In the genomic region with DNA sequence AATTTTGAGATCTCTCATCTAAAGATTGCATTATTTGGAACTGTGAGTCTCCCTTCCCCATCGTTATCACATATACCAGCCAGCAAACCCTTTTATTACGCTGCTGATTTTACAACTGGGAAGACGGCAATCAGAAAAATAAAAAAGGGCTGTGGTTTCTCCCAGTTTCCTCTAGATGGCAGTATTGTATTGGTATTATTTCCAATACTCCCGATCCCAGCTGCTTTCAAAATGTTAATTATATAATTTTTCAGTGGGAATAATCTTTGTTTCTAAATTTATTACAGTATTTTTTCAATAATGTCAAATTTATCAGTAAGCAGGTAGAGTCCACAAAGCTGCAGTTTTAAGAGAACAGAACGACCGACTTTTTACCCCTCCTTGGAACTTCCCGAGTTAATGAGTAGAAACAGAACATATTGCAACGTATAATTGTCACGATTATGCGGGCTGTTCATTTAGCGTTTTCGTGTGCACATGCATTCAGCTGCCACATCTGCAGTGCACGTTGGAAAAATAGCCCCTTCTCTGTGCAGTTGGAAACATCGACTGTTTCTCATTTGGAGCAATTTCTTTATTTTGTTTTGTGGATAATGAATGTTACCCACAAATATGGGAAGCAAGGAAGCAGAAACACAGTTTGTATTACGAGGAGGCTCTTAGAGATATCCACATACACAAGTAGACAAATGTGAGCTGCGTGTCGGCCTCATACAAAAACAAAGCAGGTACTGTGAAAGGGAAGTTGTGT, we compare ENCODE assay signal across 7 cellular contexts.
DNase-seq lines count a peak whose midpoint lies in the region; ATAC-seq, FAIRE-seq and TF ChIP-seq lines count a peak whose summit lies in the region.

No MANE protein-coding gene starts in this region.

- H2BK15ac ChIP-seq in neuronal stem cell (ENCODE audit: low read length) = no peak overlapping the region

- H2BK120ac ChIP-seq in neuronal stem cell (ENCODE audit: low read depth, low read length) = no peak overlapping the region

- H3K9ac ChIP-seq in endothelial cell of umbilical vein (replicated peaks; ENCODE audit: extremely low read depth, insufficient read depth, low read length) (no peak overlapping the region), neuronal stem cell (ENCODE audit: low read depth, low read length, poor library complexity) (no peak overlapping the region)

- H3K18ac ChIP-seq in neuronal stem cell (ENCODE audit: low read length) = no peak overlapping the region

- H3K79me1 ChIP-seq in neuronal stem cell (ENCODE audit: low read depth, low read length) = no peaks in the 10 kb centered on the region

- BruUV-seq in endothelial cell of umbilical vein (replicated peaks; lab: Mats Ljungman, UMichigan) = no TSS peak

- H3K9me3 ChIP-seq in Peyer's patch = no peaks in the 10 kb centered on the region
- H3K9me3 ChIP-seq in endothelial cell of umbilical vein (replicated peaks; ENCODE audit: control insufficient read depth, insufficient read depth, low read length) = no peaks in the 10 kb centered on the region
- H3K9me3 ChIP-seq in neuronal stem cell (replicated peaks in 1 of 2; ENCODE audit: control insufficient read depth in 2 of 2, insufficient read depth in 1 of 2, low read depth in 1 of 2, low read length in 2 of 2) = no peaks in the 10 kb centered on the region

- H3K27me3 ChIP-seq in HL-60 (ENCODE audit: insufficient read depth, poor library complexity, severe bottlenecking) (peaks cover 6% of the 10 kb centered on the region), Peyer's patch (no peaks in the 10 kb centered on the region), endothelial cell of umbilical vein (ENCODE audit: control insufficient read depth in 2 of 2, insufficient read depth in 2 of 2, low read length in 2 of 2) (peaks cover 3 to 9% of the 10 kb centered on the region in 2 experiments), neuronal stem cell (ENCODE audit: control insufficient read depth in 3 of 3, insufficient read depth in 3 of 3, low read depth in 1 of 3, low read length in 3 of 3) (peaks cover 0 to 4% (median 2%) of the 10 kb centered on the region in 3 experiments)

- H3K4me2 ChIP-seq in endothelial cell of umbilical vein (ENCODE audit: insufficient read depth, low read length) (no peak overlapping the region), neuronal stem cell (ENCODE audit: insufficient read depth, low read length, poor library complexity, severe bottlenecking) (no peak overlapping the region)

- no peak overlapping the region for H3K14ac ChIP-seq in neuronal stem cell (ENCODE audit: low read length)

- H2AK5ac ChIP-seq in neuronal stem cell (ENCODE audit: low read depth, low read length) = no peak overlapping the region

- no peaks in the 10 kb centered on the region for H3K9me1 ChIP-seq in endothelial cell of umbilical vein (replicated peaks; ENCODE audit: control insufficient read depth, extremely low read depth, insufficient read depth, low read length)

- peak; percentile 18 for DNase-seq in ELF-1 (ENCODE audit: low read depth, low spot score)
- DNase-seq in HL-60 (ENCODE audit: low read depth in 1 of 2, low spot score in 1 of 2) = peak in 1 of 2 experiments; percentile 7
- no peak for DNase-seq in Peyer's patch
- DNase-seq in endothelial cell of umbilical vein (ENCODE audit: low read depth, low spot score) = peak; percentile 24
- DNase-seq in neuronal stem cell (ENCODE audit: low spot score) = peak; percentile 23
- DNase-seq in NK-92 treated with Interleukin-12 subunit alpha and Interleukin-12 subunit beta, amount 100 ng/mL, for 24 hours (lab: John Stamatoyannopoulos, UW) = no peak

- H3K4me1 ChIP-seq in Peyer's patch (no peaks in the 10 kb centered on the region), endothelial cell of umbilical vein (ENCODE audit: control insufficient read depth, extremely low read depth, insufficient read depth, low read length) (no peaks in the 10 kb centered on the region), neuronal stem cell (ENCODE audit: control insufficient read depth in 2 of 2, insufficient read depth in 1 of 2, low read depth in 1 of 2, low read length in 2 of 2) (peaks cover 2 to 5% of the 10 kb centered on the region in 2 donors)

- H3K4ac ChIP-seq in neuronal stem cell (ENCODE audit: low read length) = no peak overlapping the region

- no peaks in the 10 kb centered on the region for H4K20me1 ChIP-seq in endothelial cell of umbilical vein (replicated peaks; ENCODE audit: control insufficient read depth, extremely low read depth, insufficient read depth, low read length)

- dilution Hi-C loops in endothelial cell of umbilical vein (cut with MboI; ENCODE audit: extremely low pct_ligation_motif_present, low sequenced_read_pairs) = no loop called here

- intact Hi-C loops in endothelial cell of umbilical vein (cut with micrococcal nuclease) = loop anchor here (2.0 kb wide), 1 partner anchor 270 kb away; no protein-coding TSS in a partner anchor

- no peak overlapping the region for H3K27ac ChIP-seq in HL-60 (replicated peaks)
- no peak overlapping the region for H3K27ac ChIP-seq in Peyer's patch
- H3K27ac ChIP-seq in endothelial cell of umbilical vein (ENCODE audit: insufficient read depth, low read depth, low read length) = no peak overlapping the region
- no peak overlapping the region for H3K27ac ChIP-seq in neuronal stem cell (replicated peaks; ENCODE audit: low read length)

- no peak overlapping the region for H2BK12ac ChIP-seq in neuronal stem cell (ENCODE audit: low read length)

- H3K4me3 ChIP-seq in HL-60 (replicated peaks; ENCODE audit: insufficient read depth, low read length) (no peak overlapping the region), Peyer's patch (peak overlapping the region in 3 of 4 donors; percentile 4 to 33 (median 26)), endothelial cell of umbilical vein (replicated peaks in 1 of 3; ENCODE audit: insufficient read depth in 1 of 3, low read depth in 1 of 3, low read length in 3 of 3) (no peak overlapping the region), neuronal stem cell (ENCODE audit: low read length in 2 of 2) (no peak overlapping the region)

- TF ChIP-seq CTCF in HL-60 (IDR thresholded peaks at IDR 0.05; ENCODE audit: insufficient read depth, low read length) (peak; percentile 51), Peyer's patch (IDR thresholded peaks at IDR 0.05) (peak; percentile 50 to 85 (median 80)), endothelial cell of umbilical vein (IDR thresholded peaks at IDR 0.05; ENCODE audit: extremely low read depth in 1 of 2, insufficient read depth in 1 of 2, low read depth in 1 of 2, low read length in 2 of 2) (peak; percentile 37 to 46)

- ATAC-seq in HG03196 (IDR thresholded peaks at IDR 0.05; ENCODE audit: unreplicated experiment) = no peak

- no peaks in the 10 kb centered on the region for H3K79me2 ChIP-seq in endothelial cell of umbilical vein (ENCODE audit: control insufficient read depth, insufficient read depth, low read length)

- no peak overlapping the region for H4K91ac ChIP-seq in neuronal stem cell (ENCODE audit: low read depth, low read length, poor library complexity)

- H3K36me3 ChIP-seq in Peyer's patch (no peaks in the 10 kb centered on the region), endothelial cell of umbilical vein (ENCODE audit: control insufficient read depth in 2 of 2, extremely low read depth in 1 of 2, insufficient read depth in 2 of 2, low read length in 2 of 2) (no peaks in the 10 kb centered on the region), neuronal stem cell (replicated peaks in 1 of 2; ENCODE audit: control insufficient read depth in 2 of 2, insufficient read depth in 2 of 2, low read length in 2 of 2) (no peaks in the 10 kb centered on the region)

- FAIRE-seq in endothelial cell of umbilical vein (lab: Jason Lieb, UNC) = no peak

- CTCF ChIA-PET in endothelial cell of umbilical vein (lab: Charles Lee) = interaction anchor here (0.8 to 3.6 kb wide), 5 partner anchors 10 to 29 kb away, joined by 3 to 22 read pairs (median 5); no protein-coding TSS in a partner anchor

- H2BK5ac ChIP-seq in neuronal stem cell (ENCODE audit: low read length) = no peak overlapping the region

- H3K23ac ChIP-seq in neuronal stem cell (ENCODE audit: low read depth, low read length, poor library complexity) = no peak overlapping the region

- WGBS in neuronal stem cell (ENCODE audit: extremely low coverage in 2 of 2, insufficient read length in 2 of 2, insufficient replicate concordance in 1 of 2), 2 donors = no CpG with 5 or more reads among the region's 17 CpGs

- no peak overlapping the region for H2AFZ ChIP-seq in endothelial cell of umbilical vein (ENCODE audit: low read depth, low read length)
- H2AFZ ChIP-seq in neuronal stem cell (ENCODE audit: low read length) = peak overlapping the region; percentile 75

- TF ChIP-seq POLR2A in Peyer's patch (IDR thresholded peaks at IDR 0.05) = no peak
- no peak for TF ChIP-seq POLR2A in endothelial cell of umbilical vein (IDR thresholded peaks at IDR 0.05; ENCODE audit: low read depth, low read length)

- POLR2A ChIA-PET in endothelial cell of umbilical vein (lab: Charles Lee) = no interaction called here

- H4K8ac ChIP-seq in neuronal stem cell (ENCODE audit: low read depth, low read length) = no peak overlapping the region

TF ChIP-seq in endothelial cell of umbilical vein, 7 proteins besides CTCF, POLR2A, EP300 and RAD21:
- TF ChIP-seq POLR2AphosphoS5 (IDR thresholded peaks at IDR 0.05; ENCODE audit: insufficient read depth, low read depth, low read length) (no peak), EZH2 (IDR thresholded peaks at IDR 0.05; ENCODE audit: borderline replicate concordance, low read depth, low read length, severe bottlenecking) (no peak), MYC (IDR thresholded peaks at IDR 0.05; ENCODE audit: low read depth, low read length) (no peak)

Comparison
In these comparisons a context has a peak if more than half of its experiments do, and no peak if none do; other contexts are left out.
1. DNase-seq: peak in ELF-1 (single experiment), endothelial cell of umbilical vein (single experiment) and neuronal stem cell (single experiment); none in Peyer's patch (0 of 3) and NK-92 treated with Interleukin-12 subunit alpha and Interleukin-12 subunit beta, amount 100 ng/mL, for 24 hours (single experiment).
2. H3K4me3 ChIP-seq: peak in Peyer's patch (3 of 4); none in HL-60 (single experiment), endothelial cell of umbilical vein (0 of 3) and neuronal stem cell (0 of 2).
3. Peak in every context shown above with its lines, with median percentiles within 50 percentile points of each other: CTCF ChIP-seq.